Comparison of ENCODE assay signal across 11 cellular contexts in genomic region chr12:30807695-30808034, GRCh38. TPM values are rescaled to one million over a fixed set of nuclear protein-coding genes. Genes with fewer than 3 reads are reported as not detected.
DNase-seq lines count a peak whose midpoint lies in the region; ATAC-seq and TF ChIP-seq lines count a peak whose summit lies in the region.
"Had no signal": no experiment of that assay in that cellular context is flagged by ENCODE, and none has a peak within 500 bp of the region (broad histone marks: within the 10 kb centered on the region; RNA-seq: fewer than 3 reads in every experiment).

No MANE protein-coding gene starts in this region.

- ATAC-seq in RWPE2 (ENCODE audit: low read depth): no peak

- intact Hi-C loops in CD14-positive monocyte (cut with micrococcal nuclease): loop anchor here (2.0 to 10.0 kb wide), 3 partner anchors 1255 to 1283 kb away; no protein-coding TSS in a partner anchor

- H3K27me3 ChIP-seq in RWPE2 (ENCODE audit: insufficient read depth, poor library complexity, severe bottlenecking): no peaks in the 10 kb centered on the region
- H3K27me3 ChIP-seq: Peyer's patch had no signal

- H3K9me3 ChIP-seq in HEK293 (ENCODE audit: control insufficient read depth, insufficient read depth, low read depth, low read length): 0 out of 2 replicates have a peak, but pooled peaks cover 2% of the 10 kb centered on the region
- H3K9me3 ChIP-seq in RWPE2 (ENCODE audit: severe bottlenecking): no peaks in the 10 kb centered on the region
- H3K9me3 ChIP-seq: Peyer's patch had no signal

- H3K4me3 Mint-ChIP-seq in CD14-positive monocyte (no peak overlapping the region), progenitor cell of endocrine pancreas (ENCODE audit: low read depth) (no peak overlapping the region)
- H3K4me3 Mint-ChIP-seq: CD4-positive, alpha-beta memory T cell had no signal

- H3K27ac Mint-ChIP-seq in CD14-positive monocyte (no peak overlapping the region), progenitor cell of endocrine pancreas (no peak overlapping the region)
- H3K27ac Mint-ChIP-seq: CD4-positive, alpha-beta memory T cell had no signal

- H3K4me1 ChIP-seq in HEK293 (ENCODE audit: control insufficient read depth, insufficient read depth, low read length) (no peaks in the 10 kb centered on the region), RWPE2 (ENCODE audit: insufficient read depth, poor library complexity, severe bottlenecking) (no peaks in the 10 kb centered on the region)
- H3K4me1 ChIP-seq: Peyer's patch had no signal

- TF ChIP-seq CTCF in CD14-positive monocyte (IDR thresholded peaks at IDR 0.05) (peak; percentile 29), HEK293 (tag by site-specific recombination; IDR thresholded peaks at IDR 0.05) (no peak), RWPE2 (IDR thresholded peaks at IDR 0.05; ENCODE audit: poor library complexity, severe bottlenecking) (peak; percentile 40), progenitor cell of endocrine pancreas (IDR thresholded peaks at IDR 0.05; ENCODE audit: unreplicated experiment) (peak; percentile 2)

- H3K36me3 ChIP-seq in HEK293 (ENCODE audit: control insufficient read depth in 2 of 2, insufficient read depth in 1 of 2, low read length in 2 of 2) (no peaks in the 10 kb centered on the region), RWPE2 (ENCODE audit: low read depth) (no peaks in the 10 kb centered on the region)
- H3K36me3 ChIP-seq: Peyer's patch had no signal

- CTCF ChIA-PET in HEK293 (lab: Yijun Ruan, JAX): interaction anchor here (0.6 to 3.7 kb wide), 22 partner anchors 8 to 1293 kb away, joined by 3 to 24 read pairs (median 3); partner anchors contain the start of gene CAPRIN2

- H3K27me3 Mint-ChIP-seq in CD14-positive monocyte (ENCODE audit: low read depth in 3 of 3): peaks cover 3 to 6% (median 3%) of the 10 kb centered on the region in 3 donors
- no peaks in the 10 kb centered on the region for H3K27me3 Mint-ChIP-seq in progenitor cell of endocrine pancreas

- H3K9me3 Mint-ChIP-seq in CD14-positive monocyte (peaks cover 0 to 17% (median 12%) of the 10 kb centered on the region in 7 donors), progenitor cell of endocrine pancreas (ENCODE audit: low read depth) (peaks cover 18% of the 10 kb centered on the region)

- H3K4me3 ChIP-seq in HEK293 (ENCODE audit: low read depth, low read length): no peak overlapping the region
- H3K4me3 ChIP-seq in RWPE2 (ENCODE audit: severe bottlenecking): no peak overlapping the region
- H3K4me3 ChIP-seq: Peyer's patch had no signal

- no peak for DNase-seq in CD14-positive monocyte (ENCODE audit: low spot score)
- no peak for DNase-seq in RWPE2 (ENCODE audit: low spot score)
- no peak for DNase-seq in progenitor cell of endocrine pancreas (ENCODE audit: low spot score, unreplicated experiment)
- DNase-seq in NCI-H1694 (lab: John Stamatoyannopoulos, UW): no peak
- no peak for DNase-seq in activated CD4-positive, CD25-positive, alpha-beta regulatory T cell treated with anti-CD3 and anti-CD28 coated beads, Interleukin-2, amount 50 U/mL, for 72 hours
- DNase-seq in NCI-H345 (lab: John Stamatoyannopoulos, UW): no peak
- DNase-seq: Peyer's patch, Right ventricle myocardium superior had no signal

- H3K4me1 Mint-ChIP-seq in CD14-positive monocyte: no peaks in the 10 kb centered on the region
- H3K4me1 Mint-ChIP-seq in progenitor cell of endocrine pancreas (ENCODE audit: low read depth): peaks cover 6% of the 10 kb centered on the region
- H3K4me1 Mint-ChIP-seq: CD4-positive, alpha-beta memory T cell had no signal

- no peaks in the 10 kb centered on the region for H3K36me3 Mint-ChIP-seq in CD14-positive monocyte
- H3K36me3 Mint-ChIP-seq in progenitor cell of endocrine pancreas (ENCODE audit: insufficient read depth): peaks cover 13% of the 10 kb centered on the region
- H3K36me3 Mint-ChIP-seq: CD4-positive, alpha-beta memory T cell had no signal

- no peak overlapping the region for H3K27ac ChIP-seq in HEK293 (ENCODE audit: extremely low read depth, low read depth, low read length)
- no peak overlapping the region for H3K27ac ChIP-seq in RWPE2 (ENCODE audit: poor library complexity, severe bottlenecking)
- H3K27ac ChIP-seq: HL-60, Peyer's patch had no signal

- POLR2A ChIA-PET in HEK293 (lab: Yijun Ruan, JAX): interaction anchor here (0.6 kb wide), 1 partner anchor 112 kb away, joined by 5 read pairs; the partner anchor contains the start of gene IPO8

TF ChIP-seq in HEK293, 187 proteins besides CTCF, POLR2A, EP300 and RAD21 (continues in another document):
- TF ChIP-seq TRIM28 (IDR thresholded peaks at IDR 0.05; ENCODE audit: borderline replicate concordance, low read length) (no peak), ZNF548 (tag by site-specific recombination; IDR thresholded peaks at IDR 0.05) (no peak), OSR2 (tag by site-specific recombination; IDR thresholded peaks at IDR 0.05) (no peak), ZNF501 (tag by site-specific recombination; IDR thresholded peaks at IDR 0.05) (no peak), ZNF221 (tag by site-specific recombination; IDR thresholded peaks at IDR 0.05; ENCODE audit: borderline replicate concordance) (no peak), ZIC2 (tag by site-specific recombination; IDR thresholded peaks at IDR 0.05) (no peak), ZNF560 (tag by site-specific recombination; IDR thresholded peaks at IDR 0.05; ENCODE audit: borderline replicate concordance) (no peak), ZFP41 (tag by site-specific recombination; IDR thresholded peaks at IDR 0.05; ENCODE audit: borderline replicate concordance) (no peak), ZNF362 (tag by site-specific recombination; IDR thresholded peaks at IDR 0.05) (0 out of 2 replicates have a peak, but pooled peaks have one; percentile 2), SCRT2 (tag by site-specific recombination; IDR thresholded peaks at IDR 0.05) (0 out of 2 replicates have a peak, but pooled peaks have one; percentile 9), ZNF202 (tag by site-specific recombination; IDR thresholded peaks at IDR 0.05; ENCODE audit: borderline replicate concordance) (no peak), ZNF549 (tag by site-specific recombination; IDR thresholded peaks at IDR 0.05) (no peak; the same call in none of the 2 replicates), ZBTB11 (tag by site-specific recombination; conservative IDR thresholded peaks at IDR 0.05; ENCODE audit: low read depth) (no peak), SCRT1 (tag by site-specific recombination; IDR thresholded peaks at IDR 0.05; ENCODE audit: borderline replicate concordance) (0 out of 2 replicates have a peak, but pooled peaks have one; percentile 5)
- TF ChIP-seq, protein P1, sequence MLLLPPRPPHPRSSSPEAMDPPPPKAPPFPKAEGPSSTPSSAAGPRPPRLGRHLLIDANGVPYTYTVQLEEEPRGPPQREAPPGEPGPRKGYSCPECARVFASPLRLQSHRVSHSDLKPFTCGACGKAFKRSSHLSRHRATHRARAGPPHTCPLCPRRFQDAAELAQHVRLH (tag by site-specific recombination; IDR thresholded peaks at IDR 0.05): 0 out of 2 replicates have a peak, but pooled peaks have one; percentile 10
- TF ChIP-seq, protein P2, sequence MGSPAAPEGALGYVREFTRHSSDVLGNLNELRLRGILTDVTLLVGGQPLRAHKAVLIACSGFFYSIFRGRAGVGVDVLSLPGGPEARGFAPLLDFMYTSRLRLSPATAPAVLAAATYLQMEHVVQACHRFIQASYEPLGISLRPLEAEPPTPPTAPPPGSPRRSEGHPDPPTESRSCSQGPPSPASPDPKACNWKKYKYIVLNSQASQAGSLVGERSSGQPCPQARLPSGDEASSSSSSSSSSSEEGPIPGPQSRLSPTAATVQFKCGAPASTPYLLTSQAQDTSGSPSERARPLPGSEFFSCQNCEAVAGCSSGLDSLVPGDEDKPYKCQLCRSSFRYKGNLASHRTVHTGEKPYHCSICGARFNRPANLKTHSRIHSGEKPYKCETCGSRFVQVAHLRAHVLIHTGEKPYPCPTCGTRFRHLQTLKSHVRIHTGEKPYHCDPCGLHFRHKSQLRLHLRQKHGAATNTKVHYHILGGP (tag by site-specific recombination; IDR thresholded peaks at IDR 0.05): peak; percentile 43; the same call in 1 of the 2 replicates

RNA-seq across cellular contexts. Expression of gene CAPRIN2, which starts 52.9 kb away (rescaled TPM):
- 1 to 10 TPM; 1.4 to 2.0 TPM for polyA plus RNA-seq in CD14-positive monocyte
- total RNA-seq in progenitor cell of endocrine pancreas: 82.2 and 91.5 TPM in 2 replicates
